ENCODE assay signal across 8 cellular contexts in genomic region chr11:112797653-112798293, GRCh38.
DNase-seq lines count a peak whose midpoint lies in the region; ATAC-seq and TF ChIP-seq lines count a peak whose summit lies in the region.

No MANE protein-coding gene starts in this region.

- H2AFZ ChIP-seq in Loucy (ENCODE audit: low read length) = no peak overlapping the region

- no peak overlapping the region for H3K9ac ChIP-seq in Loucy (ENCODE audit: low read depth, low read length, poor library complexity, severe bottlenecking)

- H3K4me3 ChIP-seq in Loucy (ENCODE audit: low read length, poor library complexity, severe bottlenecking) (no peak overlapping the region), upper lobe of left lung (no peak overlapping the region)

- POLR2A ChIA-PET in activated naive CD8-positive, alpha-beta T cell treated with anti-CD3 and anti-CD28 coated beads, Interleukin-2, amount 10 ng/mL, durations not matched to agents 7 days and 5 days (lab: Charles Lee) = no interaction called here

- no peaks in the 10 kb centered on the region for H3K27me3 ChIP-seq in Loucy (ENCODE audit: insufficient read depth, low read length, poor library complexity, severe bottlenecking)
- no peaks in the 10 kb centered on the region for H3K27me3 ChIP-seq in upper lobe of left lung

- H4K20me1 ChIP-seq in Loucy (ENCODE audit: insufficient read depth, low read length, poor library complexity, severe bottlenecking) = no peaks in the 10 kb centered on the region

- H3K4me1 ChIP-seq in Loucy (ENCODE audit: insufficient read depth, low read length, poor library complexity, severe bottlenecking) (no peaks in the 10 kb centered on the region), upper lobe of left lung (peaks cover 0 to 4% (median 1%) of the 10 kb centered on the region in 4 donors)

- peaks cover 12% of the 10 kb centered on the region for H3K4me1 Mint-ChIP-seq in activated naive CD8-positive, alpha-beta T cell treated with anti-CD3 and anti-CD28 coated beads, Interleukin-2, amount 10 ng/mL, durations not matched to agents 7 days and 5 days

- peaks cover 2% of the 10 kb centered on the region for H3K27me3 Mint-ChIP-seq in activated naive CD8-positive, alpha-beta T cell treated with anti-CD3 and anti-CD28 coated beads, Interleukin-2, amount 10 ng/mL, durations not matched to agents 7 days and 5 days

- no peaks in the 10 kb centered on the region for H3K36me3 Mint-ChIP-seq in activated naive CD8-positive, alpha-beta T cell treated with anti-CD3 and anti-CD28 coated beads, Interleukin-2, amount 10 ng/mL, durations not matched to agents 7 days and 5 days

- DNase-seq in AG09319 (ENCODE audit: extremely low read depth, low read depth) = no peak
- peak; percentile 74 for DNase-seq in activated naive CD8-positive, alpha-beta T cell treated with anti-CD3 and anti-CD28 coated beads, Interleukin-2, amount 10 ng/mL, durations not matched to agents 7 days and 5 days
- peak; percentile 54 for DNase-seq in kidney tubule cell (ENCODE audit: low spot score)
- DNase-seq in upper lobe of left lung = peak in 1 of 2 donors; percentile 26

- H3K9me3 ChIP-seq in Loucy (ENCODE audit: insufficient read depth, low read depth, low read length) = peaks cover 5% of the 10 kb centered on the region; the same call in 1 of the 2 replicates
- H3K9me3 ChIP-seq in upper lobe of left lung = no peaks in the 10 kb centered on the region

- peak; percentile 79 for ATAC-seq in activated naive CD8-positive, alpha-beta T cell treated with anti-CD3 and anti-CD28 coated beads, Interleukin-2, amount 10 ng/mL, durations not matched to agents 7 days and 5 days (ENCODE audit: low read depth)
- ATAC-seq in upper lobe of left lung (ENCODE audit: low FRiP score in 2 of 2) (no peak), GM21423 (IDR thresholded peaks at IDR 0.05; ENCODE audit: unreplicated experiment) (no peak), GM18870 (IDR thresholded peaks at IDR 0.05; ENCODE audit: unreplicated experiment) (no peak)

- no peak for TF ChIP-seq POLR2A in upper lobe of left lung (IDR thresholded peaks at IDR 0.05)

- no peaks in the 10 kb centered on the region for H3K36me3 ChIP-seq in Loucy (ENCODE audit: insufficient read depth, low read length)
- no peaks in the 10 kb centered on the region for H3K36me3 ChIP-seq in upper lobe of left lung

- 71 to 73% methylated on average over 14 of the region's 14 CpGs for WGBS in upper lobe of left lung, 2 donors

- TF ChIP-seq EP300 in upper lobe of left lung (IDR thresholded peaks at IDR 0.05) = no peak

- H3K9me3 Mint-ChIP-seq in activated naive CD8-positive, alpha-beta T cell treated with anti-CD3 and anti-CD28 coated beads, Interleukin-2, amount 10 ng/mL, durations not matched to agents 7 days and 5 days = no peaks in the 10 kb centered on the region

- no peaks in the 10 kb centered on the region for H3F3A ChIP-seq in Loucy (ENCODE audit: low read depth)

- peak overlapping the region; percentile 58 for H3K27ac Mint-ChIP-seq in activated naive CD8-positive, alpha-beta T cell treated with anti-CD3 and anti-CD28 coated beads, Interleukin-2, amount 10 ng/mL, durations not matched to agents 7 days and 5 days

- H3K9me2 ChIP-seq in Loucy (replicated peaks; ENCODE audit: low read depth, low read length) = no peaks in the 10 kb centered on the region

- no peaks in the 10 kb centered on the region for H3K79me2 ChIP-seq in Loucy (ENCODE audit: insufficient read depth, low read length)

- no peak overlapping the region for H3K27ac ChIP-seq in upper lobe of left lung

- H3K4me3 Mint-ChIP-seq in activated naive CD8-positive, alpha-beta T cell treated with anti-CD3 and anti-CD28 coated beads, Interleukin-2, amount 10 ng/mL, durations not matched to agents 7 days and 5 days = peak overlapping the region; percentile 49

- peak; percentile 21 for TF ChIP-seq CTCF in AG09319 (IDR thresholded peaks at IDR 0.05; ENCODE audit: low read depth, low read length)
- TF ChIP-seq CTCF in GM12874 (IDR thresholded peaks at IDR 0.05; ENCODE audit: insufficient read depth, low read depth, low read length) = peak; percentile 58
- TF ChIP-seq CTCF in Loucy (conservative IDR thresholded peaks at IDR 0.05; ENCODE audit: low read length) = peak; percentile 29; the same call in 1 of the 2 replicates
- peak in 4 of 6 experiments; percentile 10 to 22 (median 17) for TF ChIP-seq CTCF in upper lobe of left lung (IDR thresholded peaks at IDR 0.05)

- no peak overlapping the region for H3K4me2 ChIP-seq in Loucy (ENCODE audit: low read depth, low read length, poor library complexity, severe bottlenecking)
